In genomic region chr10:50578949-50579348, GRCh38 we compare ENCODE assay signal across 20 cellular contexts.
"Had no signal": no experiment of that assay in that cellular context is flagged by ENCODE, and none has a peak within 500 bp of the region (broad histone marks: within the 10 kb centered on the region; RNA-seq: fewer than 3 reads in every experiment).

No MANE protein-coding gene starts in this region.

- H3K4me3 ChIP-seq: adrenal gland, heart right ventricle, lung, spleen had no signal

- H3K27me3 ChIP-seq: adrenal gland, heart right ventricle, spleen had no signal

- H3K36me3 ChIP-seq: adrenal gland, heart right ventricle, spleen had no signal

- FAIRE-seq: astrocyte, keratinocyte had no signal

- H3K9me3 ChIP-seq: adrenal gland, heart right ventricle, spleen had no signal

- DNase-seq: activated CD4-positive, alpha-beta T cell treated with anti-CD3 and anti-CD28 coated beads for 36 hours; activated CD4-positive, alpha-beta T cell treated with anti-CD3 and anti-CD28 coated beads, Interleukin-2, amount 50 U/mL, for 4 hours; activated CD8-positive, alpha-beta memory T cell treated with anti-CD3 and anti-CD28 coated beads for 24 hours; activated CD8-positive, alpha-beta memory T cell treated with anti-CD3 and anti-CD28 coated beads, Interleukin-2, amount 50 U/mL, for 4 hours; activated T-cell treated with anti-CD3 and anti-CD28 coated beads, Interleukin-2, amount 50 U/mL, for 24 hours; adrenal gland; cortex of kidney; effector CD4-positive, alpha-beta T cell; foreskin fibroblast; heart right ventricle; left colon; naive thymus-derived CD8-positive, alpha-beta T cell; spleen; stimulated activated CD4-positive, alpha-beta T cell treated with anti-CD3 and anti-CD28 coated beads, Interleukin-4, amount 100 ng/mL, for 1 hour; stimulated activated naive CD4-positive, alpha-beta T cell treated with Interleukin-2 at 50 U/mL for 16 hours; T-helper 1 cell; T-helper 9 cell had no signal
